In genomic region chr2:153071090-153071489, GRCh38 we compare ENCODE assay signal across 28 cellular contexts.
"Had no signal": no experiment of that assay in that cellular context is flagged by ENCODE, and none has a peak within 500 bp of the region (broad histone marks: within the 10 kb centered on the region; RNA-seq: fewer than 3 reads in every experiment).

No MANE protein-coding gene starts in this region.

- H3K36me3 ChIP-seq: MG63, WERI-Rb-1 had no signal

- H3K27ac ChIP-seq: WERI-Rb-1 had no signal

- H3K4me3 ChIP-seq: K562, MG63 had no signal

- DNase-seq: activated CD4-positive, alpha-beta T cell treated with anti-CD3 and anti-CD28 coated beads, Interleukin-2, amount 10 ng/mL, durations not matched to agents 7 days and 5 days; activated CD4-positive, alpha-beta T cell treated with anti-CD3 and anti-CD28 coated beads, Interleukin-2, amount 50 U/mL, for 48 hours; activated CD4-positive, CD25-positive, alpha-beta regulatory T cell; activated CD8-positive, alpha-beta T cell treated with anti-CD3 and anti-CD28 coated beads, Interleukin-2, amount 10 ng/mL, durations not matched to agents 7 days and 5 days; activated gamma-delta T cell; activated naive CD4-positive, alpha-beta T cell treated with anti-CD3 and anti-CD28 coated beads for 36 hours; activated T-cell treated with anti-CD3 and anti-CD28 coated beads, Interleukin-2, amount 50 U/mL, for 24 hours; anterior cingulate cortex; central memory CD4-positive, alpha-beta T cell; Karpas-422; MG63; NCI-H1048; NCI-H1105 treated with DMSO at 0.1 percent for 48 hours; NCI-H1436; NCI-H1694; NCI-H1930; NCI-H2081 treated with DMSO at 0.1 percent for 48 hours; NCI-H226; NCI-H446 treated with DMSO at 0.1 percent for 48 hours; NCI-H524 treated with DMSO at 0.1 percent for 48 hours; Right ventricle myocardium superior; SW 1271; T-helper 1 cell; T-helper 2 cell; T-helper 9 cell; WERI-Rb-1 had no signal

- FAIRE-seq: colon, K562 had no signal

- H3K9me3 ChIP-seq: MG63 had no signal
